1 cellular context compared by ENCODE assay signal in the genomic region with DNA sequence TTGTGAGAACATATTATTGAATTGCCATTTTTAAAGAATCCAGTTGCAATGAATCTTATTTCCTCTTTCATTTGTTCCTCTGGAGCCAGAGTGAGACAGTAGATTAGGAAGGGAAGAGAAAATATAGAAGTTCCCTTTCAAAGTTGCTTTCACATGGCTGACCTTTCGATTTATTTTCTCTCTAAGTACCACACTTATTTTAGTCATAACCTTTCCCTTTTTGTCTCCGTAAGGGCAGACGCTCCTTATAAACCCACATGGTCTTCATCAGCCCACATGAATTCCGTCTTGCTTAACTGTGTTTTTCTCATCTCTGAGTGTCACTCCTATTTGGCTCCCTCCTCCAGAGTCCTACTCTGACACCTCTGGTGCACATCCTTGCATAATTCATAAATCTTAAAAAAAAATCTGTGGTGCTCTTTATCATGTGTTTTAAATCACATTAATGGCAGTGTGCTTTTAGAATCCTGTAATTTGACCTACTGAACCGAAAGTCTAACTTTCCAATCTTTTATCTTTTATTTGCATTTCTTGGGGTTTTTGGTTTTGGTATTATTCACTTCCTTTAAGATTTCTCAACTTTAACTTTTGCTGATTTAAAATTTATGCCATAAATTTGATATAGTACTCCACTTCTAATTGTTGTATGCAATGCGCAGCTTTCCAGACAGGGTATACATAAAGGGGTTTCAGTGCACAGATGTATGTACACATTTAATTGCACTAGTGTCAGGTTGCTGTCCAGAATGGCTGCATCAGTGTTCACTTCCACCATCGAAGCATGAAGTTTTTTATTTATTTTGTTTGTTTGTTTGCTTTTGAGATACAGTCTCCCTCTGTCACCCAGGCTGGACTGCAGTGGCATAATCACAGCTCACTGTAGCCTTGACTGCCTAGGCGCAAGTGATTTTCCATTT.
TF ChIP-seq lines count a peak whose summit lies in the region.

No MANE protein-coding gene starts in this region.

TF ChIP-seq in H1, 55 proteins besides CTCF, POLR2A, EP300 and RAD21 (continued from another document):
- TF ChIP-seq, protein P1, sequence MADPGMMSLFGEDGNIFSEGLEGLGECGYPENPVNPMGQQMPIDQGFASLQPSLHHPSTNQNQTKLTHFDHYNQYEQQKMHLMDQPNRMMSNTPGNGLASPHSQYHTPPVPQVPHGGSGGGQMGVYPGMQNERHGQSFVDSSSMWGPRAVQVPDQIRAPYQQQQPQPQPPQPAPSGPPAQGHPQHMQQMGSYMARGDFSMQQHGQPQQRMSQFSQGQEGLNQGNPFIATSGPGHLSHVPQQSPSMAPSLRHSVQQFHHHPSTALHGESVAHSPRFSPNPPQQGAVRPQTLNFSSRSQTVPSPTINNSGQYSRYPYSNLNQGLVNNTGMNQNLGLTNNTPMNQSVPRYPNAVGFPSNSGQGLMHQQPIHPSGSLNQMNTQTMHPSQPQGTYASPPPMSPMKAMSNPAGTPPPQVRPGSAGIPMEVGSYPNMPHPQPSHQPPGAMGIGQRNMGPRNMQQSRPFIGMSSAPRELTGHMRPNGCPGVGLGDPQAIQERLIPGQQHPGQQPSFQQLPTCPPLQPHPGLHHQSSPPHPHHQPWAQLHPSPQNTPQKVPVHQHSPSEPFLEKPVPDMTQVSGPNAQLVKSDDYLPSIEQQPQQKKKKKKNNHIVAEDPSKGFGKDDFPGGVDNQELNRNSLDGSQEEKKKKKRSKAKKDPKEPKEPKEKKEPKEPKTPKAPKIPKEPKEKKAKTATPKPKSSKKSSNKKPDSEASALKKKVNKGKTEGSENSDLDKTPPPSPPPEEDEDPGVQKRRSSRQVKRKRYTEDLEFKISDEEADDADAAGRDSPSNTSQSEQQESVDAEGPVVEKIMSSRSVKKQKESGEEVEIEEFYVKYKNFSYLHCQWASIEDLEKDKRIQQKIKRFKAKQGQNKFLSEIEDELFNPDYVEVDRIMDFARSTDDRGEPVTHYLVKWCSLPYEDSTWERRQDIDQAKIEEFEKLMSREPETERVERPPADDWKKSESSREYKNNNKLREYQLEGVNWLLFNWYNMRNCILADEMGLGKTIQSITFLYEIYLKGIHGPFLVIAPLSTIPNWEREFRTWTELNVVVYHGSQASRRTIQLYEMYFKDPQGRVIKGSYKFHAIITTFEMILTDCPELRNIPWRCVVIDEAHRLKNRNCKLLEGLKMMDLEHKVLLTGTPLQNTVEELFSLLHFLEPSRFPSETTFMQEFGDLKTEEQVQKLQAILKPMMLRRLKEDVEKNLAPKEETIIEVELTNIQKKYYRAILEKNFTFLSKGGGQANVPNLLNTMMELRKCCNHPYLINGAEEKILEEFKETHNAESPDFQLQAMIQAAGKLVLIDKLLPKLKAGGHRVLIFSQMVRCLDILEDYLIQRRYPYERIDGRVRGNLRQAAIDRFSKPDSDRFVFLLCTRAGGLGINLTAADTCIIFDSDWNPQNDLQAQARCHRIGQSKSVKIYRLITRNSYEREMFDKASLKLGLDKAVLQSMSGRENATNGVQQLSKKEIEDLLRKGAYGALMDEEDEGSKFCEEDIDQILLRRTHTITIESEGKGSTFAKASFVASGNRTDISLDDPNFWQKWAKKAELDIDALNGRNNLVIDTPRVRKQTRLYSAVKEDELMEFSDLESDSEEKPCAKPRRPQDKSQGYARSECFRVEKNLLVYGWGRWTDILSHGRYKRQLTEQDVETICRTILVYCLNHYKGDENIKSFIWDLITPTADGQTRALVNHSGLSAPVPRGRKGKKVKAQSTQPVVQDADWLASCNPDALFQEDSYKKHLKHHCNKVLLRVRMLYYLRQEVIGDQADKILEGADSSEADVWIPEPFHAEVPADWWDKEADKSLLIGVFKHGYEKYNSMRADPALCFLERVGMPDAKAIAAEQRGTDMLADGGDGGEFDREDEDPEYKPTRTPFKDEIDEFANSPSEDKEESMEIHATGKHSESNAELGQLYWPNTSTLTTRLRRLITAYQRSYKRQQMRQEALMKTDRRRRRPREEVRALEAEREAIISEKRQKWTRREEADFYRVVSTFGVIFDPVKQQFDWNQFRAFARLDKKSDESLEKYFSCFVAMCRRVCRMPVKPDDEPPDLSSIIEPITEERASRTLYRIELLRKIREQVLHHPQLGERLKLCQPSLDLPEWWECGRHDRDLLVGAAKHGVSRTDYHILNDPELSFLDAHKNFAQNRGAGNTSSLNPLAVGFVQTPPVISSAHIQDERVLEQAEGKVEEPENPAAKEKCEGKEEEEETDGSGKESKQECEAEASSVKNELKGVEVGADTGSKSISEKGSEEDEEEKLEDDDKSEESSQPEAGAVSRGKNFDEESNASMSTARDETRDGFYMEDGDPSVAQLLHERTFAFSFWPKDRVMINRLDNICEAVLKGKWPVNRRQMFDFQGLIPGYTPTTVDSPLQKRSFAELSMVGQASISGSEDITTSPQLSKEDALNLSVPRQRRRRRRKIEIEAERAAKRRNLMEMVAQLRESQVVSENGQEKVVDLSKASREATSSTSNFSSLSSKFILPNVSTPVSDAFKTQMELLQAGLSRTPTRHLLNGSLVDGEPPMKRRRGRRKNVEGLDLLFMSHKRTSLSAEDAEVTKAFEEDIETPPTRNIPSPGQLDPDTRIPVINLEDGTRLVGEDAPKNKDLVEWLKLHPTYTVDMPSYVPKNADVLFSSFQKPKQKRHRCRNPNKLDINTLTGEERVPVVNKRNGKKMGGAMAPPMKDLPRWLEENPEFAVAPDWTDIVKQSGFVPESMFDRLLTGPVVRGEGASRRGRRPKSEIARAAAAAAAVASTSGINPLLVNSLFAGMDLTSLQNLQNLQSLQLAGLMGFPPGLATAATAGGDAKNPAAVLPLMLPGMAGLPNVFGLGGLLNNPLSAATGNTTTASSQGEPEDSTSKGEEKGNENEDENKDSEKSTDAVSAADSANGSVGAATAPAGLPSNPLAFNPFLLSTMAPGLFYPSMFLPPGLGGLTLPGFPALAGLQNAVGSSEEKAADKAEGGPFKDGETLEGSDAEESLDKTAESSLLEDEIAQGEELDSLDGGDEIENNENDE (IDR thresholded peaks at IDR 0.05; ENCODE audit: insufficient replicate concordance, low read length), result no peak
- TF ChIP-seq EGR1 (IDR thresholded peaks at IDR 0.05; ENCODE audit: borderline replicate concordance, low read depth, low read length), result no peak
- no peak for TF ChIP-seq ZNF274 (IDR thresholded peaks at IDR 0.05; ENCODE audit: borderline replicate concordance, extremely low read depth, low read length)
- no peak for TF ChIP-seq CEBPB (IDR thresholded peaks at IDR 0.05; ENCODE audit: low read depth, low read length)
- TF ChIP-seq RXRA (IDR thresholded peaks at IDR 0.05; ENCODE audit: insufficient read depth, low read depth, low read length), result no peak
- TF ChIP-seq CREB1 (IDR thresholded peaks at IDR 0.05), result no peak
- TF ChIP-seq RFX5 (IDR thresholded peaks at IDR 0.05; ENCODE audit: borderline replicate concordance, low read depth, low read length), result no peak
- no peak for TF ChIP-seq HDAC6 (IDR thresholded peaks at IDR 0.05; ENCODE audit: low read depth, low read length)
- no peak for TF ChIP-seq CTBP2 (IDR thresholded peaks at IDR 0.05; ENCODE audit: borderline replicate concordance, insufficient read depth, insufficient read length, low read length)
- TF ChIP-seq SRF (IDR thresholded peaks at IDR 0.05; ENCODE audit: low read depth, low read length), result no peak
- TF ChIP-seq CHD1 (IDR thresholded peaks at IDR 0.05; ENCODE audit: low read depth, low read length), result no peak
- no peak for TF ChIP-seq TEAD4 (IDR thresholded peaks at IDR 0.05; ENCODE audit: low read depth, low read length)
- no peak for TF ChIP-seq KDM4A (IDR thresholded peaks at IDR 0.05; ENCODE audit: low read depth, low read length, severe bottlenecking)
- TF ChIP-seq NANOG (IDR thresholded peaks at IDR 0.05; ENCODE audit: insufficient read depth, low read depth, low read length, poor library complexity, severe bottlenecking), result no peak
- TF ChIP-seq SP1 (IDR thresholded peaks at IDR 0.05; ENCODE audit: low read depth, low read length), result no peak
